In genomic region chr2:237431372-237431771, GRCh38 we compare ENCODE assay signal across 2 cellular contexts.
TF ChIP-seq lines count a peak whose summit lies in the region.

No MANE protein-coding gene starts in this region.

TF ChIP-seq in SK-N-SH, 30 proteins besides CTCF, POLR2A, EP300 and RAD21 (continued from another document):
- TF ChIP-seq GABPA (IDR thresholded peaks at IDR 0.05; ENCODE audit: low read depth) (no peak), FOXJ3 (CRISPR knock-in tag; IDR thresholded peaks at IDR 0.05) (no peak), USF2 (IDR thresholded peaks at IDR 0.05; ENCODE audit: borderline replicate concordance, low read depth, low read length) (no peak), ZBTB33 (IDR thresholded peaks at IDR 0.05; ENCODE audit: borderline replicate concordance, low read depth) (no peak), ELF1 (IDR thresholded peaks at IDR 0.05) (no peak)

TF ChIP-seq in SK-N-SH treated with all-trans-retinoic acid at 6 μM for 48 hours, 23 proteins besides CTCF, POLR2A, EP300 and RAD21 (continued from another document):
- TF ChIP-seq CSRNP3 (CRISPR knock-in tag; IDR thresholded peaks at IDR 0.05) (no peak), ARNTL (CRISPR knock-in tag; IDR thresholded peaks at IDR 0.05; ENCODE audit: borderline replicate concordance, low read depth) (no peak)
